Comparison of ENCODE assay signal across 9 cellular contexts in genomic region chr11:47578524-47579460, GRCh38. TPM values are rescaled to one million over a fixed set of nuclear protein-coding genes. Genes with fewer than 3 reads are reported as not detected.
DNase-seq lines count a peak whose midpoint lies in the region; ATAC-seq, FAIRE-seq and TF ChIP-seq lines count a peak whose summit lies in the region.
"Had no signal": no experiment of that assay in that cellular context is flagged by ENCODE, and none has a peak within 500 bp of the region (broad histone marks: within the 10 kb centered on the region; RNA-seq: fewer than 3 reads in every experiment).

TSS of gene KBTBD4 (minus strand) at chr11:47578970. CDS start at chr11:47578951, 19 bp downstream.
TSS of gene NDUFS3 (plus strand) at chr11:47579074. CDS start at chr11:47579092, 18 bp downstream.

- no peaks in the 10 kb centered on the region for H3K9me3 ChIP-seq in kidney (ENCODE audit: control insufficient read depth in 1 of 2, low read length in 2 of 2)

- ATAC-seq in HG03378 (IDR thresholded peaks at IDR 0.05; ENCODE audit: unreplicated experiment): peak; percentile 87
- peak; percentile 96 for ATAC-seq in activated CD4-positive, CD25-positive, alpha-beta regulatory T cell treated with anti-CD3 and anti-CD28 coated beads, Interleukin-2, amount 50 U/mL, for 24 hours

- intact Hi-C loops in kidney (cut with DNase I): no loop called here

- H3K9ac ChIP-seq in kidney (ENCODE audit: low read length in 2 of 2): peak within 1 kb of the TSS; percentile 74 to 85

- no peak for FAIRE-seq in kidney (lab: Jason Lieb, UNC)
- FAIRE-seq: TTC549 had no signal

- H3K4me1 ChIP-seq in kidney (ENCODE audit: control insufficient read depth in 1 of 2, insufficient read depth in 1 of 2, low read depth in 1 of 2, low read length in 2 of 2): peaks cover 20 to 23% of the 10 kb centered on the region in 2 donors

- DNase-seq in AG20443 (ENCODE audit: low spot score) (peak; percentile 95), NCI-H446 treated with DMSO at 0.1 percent for 48 hours (lab: John Stamatoyannopoulos, UW) (peak; percentile 82), cerebellar cortex (ENCODE audit: low spot score) (peak; percentile 93), kidney (peak; percentile 95)
- DNase-seq in stimulated activated CD4-positive, alpha-beta T cell treated with anti-CD3 and anti-CD28 coated beads, Interleukin-15, amount 100 ng/mL, for 1 hour (ENCODE audit: low read depth in 1 of 2, low spot score in 1 of 2): peak; percentile 74 to 82

- no peak for TF ChIP-seq CTCF in kidney (IDR thresholded peaks at IDR 0.05; ENCODE audit: borderline replicate concordance, extremely low read depth, insufficient read depth)

- peak within 1 kb of the TSS; percentile 86 to 96 for H3K27ac ChIP-seq in kidney (ENCODE audit: low read depth in 2 of 2, low read length in 2 of 2)

- peak within 1 kb of the TSS; percentile 95 to 98 for H3K4me3 ChIP-seq in kidney (ENCODE audit: low read length in 2 of 2)

- TF ChIP-seq POLR2A in GM19099 (IDR thresholded peaks at IDR 0.05; ENCODE audit: extremely low read depth, insufficient read length, low read depth): peak; percentile 94

- peaks cover 23 to 30% of the 10 kb centered on the region in 2 donors for H3K36me3 ChIP-seq in kidney (ENCODE audit: control insufficient read depth in 1 of 2, insufficient read depth in 2 of 2, low read length in 2 of 2)

RNA-seq across cellular contexts. Expression of gene KBTBD4, which starts in this region (rescaled TPM):
- 20.1 TPM for total RNA-seq in kidney
- polyA plus RNA-seq in kidney (ENCODE audit: insufficient read depth, low read depth, low replicate concordance): 16.7 TPM

RNA-seq across cellular contexts. Expression of gene NDUFS3, which starts in this region (rescaled TPM):
- total RNA-seq in kidney: 85.8 TPM
- polyA plus RNA-seq in kidney (ENCODE audit: insufficient read depth, low read depth, low replicate concordance): 368 TPM

Comparison
In these comparisons a context has a peak if more than half of its experiments do, and no peak if none do; other contexts are left out.
1. Peak in every context shown above with its lines: DNase-seq, ATAC-seq, H3K4me3 ChIP-seq and H3K27ac ChIP-seq.